ENCODE assay signal across 26 cellular contexts in genomic region chr5:128635379-128635778, GRCh38.
"Had no signal": no experiment of that assay in that cellular context is flagged by ENCODE, and none has a peak within 500 bp of the region (broad histone marks: within the 10 kb centered on the region; RNA-seq: fewer than 3 reads in every experiment).

No MANE protein-coding gene starts in this region.

- H3K4me1 ChIP-seq: esophagus muscularis mucosa, gastroesophageal sphincter, heart left ventricle, left ventricle myocardium inferior, lower lobe of right lung had no signal

- H2AFZ ChIP-seq: hepatocyte had no signal

- H3K4me1 Mint-ChIP-seq: immature natural killer cell; mesothelial cell of epicardium; naive thymus-derived CD4-positive, alpha-beta T cell had no signal

- H3K36me3 Mint-ChIP-seq: immature natural killer cell; mesothelial cell of epicardium; naive thymus-derived CD4-positive, alpha-beta T cell had no signal

- H3K4me2 ChIP-seq: hepatocyte had no signal

- H3K4me3 ChIP-seq: coronary artery, dorsolateral prefrontal cortex, esophagus muscularis mucosa, gastroesophageal sphincter, heart left ventricle, hepatocyte, left ventricle myocardium inferior, lower lobe of right lung, mucosa of descending colon had no signal

- FAIRE-seq: colon, endothelial cell of umbilical vein, frontal cortex, kidney had no signal

- H3K79me2 ChIP-seq: hepatocyte had no signal

- H3K9me3 ChIP-seq: esophagus muscularis mucosa, gastroesophageal sphincter, heart left ventricle, left ventricle myocardium inferior, lower lobe of right lung, mucosa of descending colon had no signal

- H3K27me3 ChIP-seq: esophagus muscularis mucosa, foreskin keratinocyte, gastroesophageal sphincter, heart left ventricle, hepatocyte had no signal

- DNase-seq: dermis blood vessel endothelial cell; dorsolateral prefrontal cortex; effector CD4-positive, alpha-beta T cell; effector memory CD4-positive, alpha-beta T cell; foreskin keratinocyte; heart left ventricle; hypothalamus; immature natural killer cell; islet precursor cell; kidney; kidney glomerular epithelial cell; left colon; left ventricle myocardium inferior; lower lobe of right lung; mesenchymal stem cell; naive thymus-derived CD4-positive, alpha-beta T cell had no signal

- H3K4me3 Mint-ChIP-seq: immature natural killer cell; mesothelial cell of epicardium; naive thymus-derived CD4-positive, alpha-beta T cell had no signal

- H3K27ac Mint-ChIP-seq: immature natural killer cell; mesothelial cell of epicardium; naive thymus-derived CD4-positive, alpha-beta T cell had no signal

- ATAC-seq: gastroesophageal sphincter; heart left ventricle; left colon; left lobe of liver; lower lobe of right lung; mucosa of descending colon; naive thymus-derived CD4-positive, alpha-beta T cell had no signal

- H3K36me3 ChIP-seq: esophagus muscularis mucosa, gastroesophageal sphincter, heart left ventricle, left ventricle myocardium inferior, lower lobe of right lung had no signal

- H3K27ac ChIP-seq: coronary artery, dorsolateral prefrontal cortex, esophagus muscularis mucosa, foreskin keratinocyte, gastroesophageal sphincter, heart left ventricle, hepatocyte, left ventricle myocardium inferior, lower lobe of right lung had no signal
